In the genomic region with DNA sequence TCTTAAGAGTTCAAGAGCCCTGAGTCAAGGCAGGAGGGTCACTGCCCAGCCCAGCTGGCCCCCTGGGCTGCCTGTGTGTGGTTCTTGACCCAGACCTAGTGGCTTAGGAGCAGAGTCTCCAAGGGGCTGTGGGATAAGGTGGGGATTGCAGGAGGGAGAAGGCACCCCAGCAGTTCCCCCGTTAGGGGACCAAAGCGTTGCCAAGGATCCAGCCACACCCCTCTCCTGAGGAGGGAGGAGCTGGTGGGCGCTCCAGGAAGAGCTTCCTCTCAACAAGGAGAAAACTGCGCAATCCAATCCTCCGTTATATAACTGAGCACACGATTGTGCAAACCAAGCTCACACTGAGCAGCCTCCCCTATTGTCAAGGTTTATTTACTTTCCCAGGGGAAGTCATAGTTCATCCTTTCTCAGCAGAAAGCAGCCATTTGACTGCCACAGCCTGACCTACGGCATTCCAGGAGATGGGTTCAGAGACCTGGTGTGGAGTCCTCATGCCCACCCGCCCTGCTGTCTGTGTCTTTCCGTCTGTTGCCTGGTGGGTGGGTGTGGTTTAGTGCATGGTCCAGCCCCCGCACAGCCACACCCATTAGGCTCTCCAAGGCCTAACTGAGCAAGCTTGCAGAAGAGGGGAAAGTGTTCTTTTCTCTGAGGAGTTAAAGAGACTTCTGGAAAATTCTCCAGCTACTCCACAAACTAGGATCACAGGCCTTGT, we compare ENCODE assay signal across 8 cellular contexts. TPM values are rescaled to one million over a fixed set of nuclear protein-coding genes. Genes with fewer than 3 reads are reported as not detected.
DNase-seq lines count a peak whose midpoint lies in the region; ATAC-seq lines count a peak whose summit lies in the region.

No MANE protein-coding gene starts in this region.

- no peaks in the 10 kb centered on the region for H3K27me3 ChIP-seq in Karpas-422 (ENCODE audit: low read length)

- H3K9ac ChIP-seq in Karpas-422 (ENCODE audit: low read length) = no peak overlapping the region

- no peaks in the 10 kb centered on the region for H3K4me1 ChIP-seq in Karpas-422 (ENCODE audit: low read length)

- H3K9me3 ChIP-seq in Karpas-422 (ENCODE audit: low read length) = no peaks in the 10 kb centered on the region

- intact Hi-C loops in left ventricle myocardium superior (cut with micrococcal nuclease) (no loop called here), posterior cingulate gyrus (cut with DNase I) (loop anchor here (5.0 kb wide), 1 partner anchor 34 kb away; no protein-coding TSS in a partner anchor)

- no peak overlapping the region for H2AFZ ChIP-seq in Karpas-422 (ENCODE audit: low read length)

- H3K27ac ChIP-seq in Karpas-422 (ENCODE audit: low read length) = no peak overlapping the region

- no peak overlapping the region for H3K4me2 ChIP-seq in Karpas-422 (ENCODE audit: low read depth, low read length, poor library complexity, severe bottlenecking)

- DNase-seq in Karpas-422 (peak; percentile 52), SKM-1 (lab: John Stamatoyannopoulos, UW; ENCODE audit: unreplicated experiment) (peak; percentile 95), left ventricle myocardium superior (peak; percentile 80), posterior cingulate gyrus (no peak), NCI-H524 (lab: John Stamatoyannopoulos, UW) (no peak)
- DNase-seq in stimulated activated naive B cell treated with anti-CD40 and anti-IgM and Interleukin-4, amounts not matched to agents 10 μg/mL and 1 μg/mL and 100 μg/mL, for 72 hours = no peak

- ATAC-seq in left ventricle myocardium superior (peak; percentile 58), HG02610 (IDR thresholded peaks at IDR 0.05; ENCODE audit: unreplicated experiment) (no peak), HG03095 (IDR thresholded peaks at IDR 0.05; ENCODE audit: unreplicated experiment) (no peak)
- no peak for ATAC-seq in stimulated activated naive B cell treated with anti-CD40 and anti-IgM and Interleukin-4, amounts not matched to agents 10 μg/mL and 1 μg/mL and 100 μg/mL, for 72 hours (replicated peaks)

- no peaks in the 10 kb centered on the region for H3K36me3 Mint-ChIP-seq in stimulated activated naive B cell treated with anti-CD40 and anti-IgM and Interleukin-4, amounts not matched to agents 10 μg/mL and 1 μg/mL and 100 μg/mL, for 72 hours

- H3K27me3 Mint-ChIP-seq in stimulated activated naive B cell treated with anti-CD40 and anti-IgM and Interleukin-4, amounts not matched to agents 10 μg/mL and 1 μg/mL and 100 μg/mL, for 72 hours = peaks cover 15 to 17% of the 10 kb centered on the region in 2 donors

- H4K20me1 ChIP-seq in Karpas-422 (ENCODE audit: insufficient read depth, low read depth, low read length) = no peaks in the 10 kb centered on the region

- H3K4me1 Mint-ChIP-seq in stimulated activated naive B cell treated with anti-CD40 and anti-IgM and Interleukin-4, amounts not matched to agents 10 μg/mL and 1 μg/mL and 100 μg/mL, for 72 hours = peaks cover 5 to 25% of the 10 kb centered on the region in 2 donors

- H3K79me2 ChIP-seq in Karpas-422 (ENCODE audit: low read length) = no peaks in the 10 kb centered on the region

- H3K9me3 Mint-ChIP-seq in stimulated activated naive B cell treated with anti-CD40 and anti-IgM and Interleukin-4, amounts not matched to agents 10 μg/mL and 1 μg/mL and 100 μg/mL, for 72 hours = no peaks in the 10 kb centered on the region

- H3K4me3 ChIP-seq in Karpas-422 (ENCODE audit: low read length) = no peak overlapping the region

- peak overlapping the region; percentile 9 for H3K27ac Mint-ChIP-seq in stimulated activated naive B cell treated with anti-CD40 and anti-IgM and Interleukin-4, amounts not matched to agents 10 μg/mL and 1 μg/mL and 100 μg/mL, for 72 hours

- H3K36me3 ChIP-seq in Karpas-422 (ENCODE audit: insufficient read depth, low read length) = no peaks in the 10 kb centered on the region

- H3K9me2 ChIP-seq in Karpas-422 (replicated peaks; ENCODE audit: insufficient read depth, low read length) = no peaks in the 10 kb centered on the region

- no peak overlapping the region for H3K4me3 Mint-ChIP-seq in stimulated activated naive B cell treated with anti-CD40 and anti-IgM and Interleukin-4, amounts not matched to agents 10 μg/mL and 1 μg/mL and 100 μg/mL, for 72 hours

RNA-seq across cellular contexts. Expression of gene EPHX1, which starts 3.5 kb away (rescaled TPM):
- total RNA-seq in Karpas-422 (2014; rRNA removed; shearing (Covaris generic); ENCODE audit: low replicate concordance) = 0.63 and 3.2 TPM in 2 replicates
- 76.8 TPM for total RNA-seq in left ventricle myocardium superior

RNA-seq across cellular contexts. Expression of gene SRP9, which starts 35.8 kb away (rescaled TPM):
- total RNA-seq in Karpas-422 (2014; rRNA removed; shearing (Covaris generic); ENCODE audit: low replicate concordance) = 105 and 245 TPM in 2 replicates
- total RNA-seq in left ventricle myocardium superior = 211 TPM

Comparison
In these comparisons a context has a peak if more than half of its experiments do, and no peak if none do; other contexts are left out.
1. DNase-seq: peak in Karpas-422 (single experiment), SKM-1 (single experiment) and left ventricle myocardium superior (single experiment); none in stimulated activated naive B cell treated with anti-CD40 and anti-IgM and Interleukin-4, amounts not matched to agents 10 μg/mL and 1 μg/mL and 100 μg/mL, for 72 hours (single experiment), posterior cingulate gyrus (0 of 10) and NCI-H524 (0 of 2).
2. RNA of gene EPHX1, which starts 3.5 kb away (total RNA-seq): 76.8 TPM in left ventricle myocardium superior (single experiment); 0.63 to 3.2 TPM in Karpas-422; every median in the first group is over 10 times any median in the second.